7 cellular contexts compared by ENCODE assay signal in genomic region chr1:150878931-150879330, GRCh38. TPM values are rescaled to one million over a fixed set of nuclear protein-coding genes. Genes with fewer than 3 reads are reported as not detected.
"Had no signal": no experiment of that assay in that cellular context is flagged by ENCODE, and none has a peak within 500 bp of the region (broad histone marks: within the 10 kb centered on the region; RNA-seq: fewer than 3 reads in every experiment).

No MANE protein-coding gene starts in this region.

RNA-seq across cellular contexts. Expression of gene CTXND2, which starts 8.0 kb away (rescaled TPM):
- total RNA-seq: GM23338, H1, H9, HepG2, HFFc6, HT1080, K562 had no signal
